Comparison of ENCODE assay signal across 1 cellular context in genomic region chr4:68432320-68432719, GRCh38.
TF ChIP-seq lines count a peak whose summit lies in the region.

No MANE protein-coding gene starts in this region.

TF ChIP-seq in K562, 482 proteins besides CTCF, POLR2A, EP300 and RAD21 (continued from another document):
- TF ChIP-seq TFE3 (CRISPR knock-in tag; IDR thresholded peaks at IDR 0.05) (no peak), ZNF449 (CRISPR knock-in tag; IDR thresholded peaks at IDR 0.05) (no peak), MECOM (CRISPR knock-in tag; IDR thresholded peaks at IDR 0.05) (no peak), CBFB (CRISPR knock-in tag; IDR thresholded peaks at IDR 0.05) (no peak), CHAMP1 (IDR thresholded peaks at IDR 0.05) (no peak), PCBP2 (IDR thresholded peaks at IDR 0.05; ENCODE audit: low read depth, low read length, poor library complexity, severe bottlenecking) (no peak), C11orf30 (IDR thresholded peaks at IDR 0.05; ENCODE audit: low read depth) (peak; percentile 71), KAT7 (CRISPR knock-in tag; IDR thresholded peaks at IDR 0.05; ENCODE audit: borderline replicate concordance) (no peak), MAFG (tag; conservative IDR thresholded peaks at IDR 0.05) (peak; percentile 66), ZNF316 (IDR thresholded peaks at IDR 0.05) (peak; percentile 80), SRSF1 (IDR thresholded peaks at IDR 0.05; ENCODE audit: low read depth, low read length) (no peak), MBD2 (IDR thresholded peaks at IDR 0.05; ENCODE audit: borderline replicate concordance, low read depth) (no peak), RFX7 (CRISPR knock-in tag; IDR thresholded peaks at IDR 0.05) (no peak), BRF1 (IDR thresholded peaks at IDR 0.05; ENCODE audit: borderline replicate concordance, extremely low read depth, insufficient read length) (no peak), RREB1 (CRISPR knock-in tag; IDR thresholded peaks at IDR 0.05) (no peak), ZNF232 (CRISPR knock-in tag; IDR thresholded peaks at IDR 0.05) (no peak), ATF3 (IDR thresholded peaks at IDR 0.05) (no peak), ATF3 (CRISPR knock-in tag; conservative IDR thresholded peaks at IDR 0.05) (no peak), STAG1 (CRISPR knock-in tag; IDR thresholded peaks at IDR 0.05; ENCODE audit: borderline replicate concordance) (no peak), SUPT5H (IDR thresholded peaks at IDR 0.05) (no peak), ZNF165 (CRISPR knock-in tag; IDR thresholded peaks at IDR 0.05; ENCODE audit: borderline replicate concordance) (no peak), E2F4 (CRISPR knock-in tag; IDR thresholded peaks at IDR 0.05; ENCODE audit: low read depth) (no peak), ARID3B (CRISPR knock-in tag; IDR thresholded peaks at IDR 0.05; ENCODE audit: borderline replicate concordance) (no peak)
TF ChIP-seq in K562: peak in this region for 5.
